ENCODE assay signal across 12 cellular contexts in genomic region chr2:222960126-222960525, GRCh38.
A peak's percentile ranks its signal among the peaks of the same experiment; 100 is the strongest.
DNase-seq lines count a peak whose midpoint lies in the region; ATAC-seq and TF ChIP-seq lines count a peak whose summit lies in the region.
"Had no signal": no experiment of that assay in that cellular context is flagged by ENCODE, and none has a peak within 500 bp of the region (broad histone marks: within the 10 kb centered on the region; RNA-seq: fewer than 3 reads in every experiment).

No MANE protein-coding gene starts in this region.

- peaks cover 25% of the 10 kb centered on the region for H3K4me1 ChIP-seq in Caco-2
- H3K4me1 ChIP-seq: spleen had no signal

- H3K9me3 Mint-ChIP-seq in Caco-2 (ENCODE audit: unreplicated experiment), result no peaks in the 10 kb centered on the region
- H3K9me3 Mint-ChIP-seq in dendritic cell treated with granulocyte-macrophage colony-stimulating factor and Interleukin-4, amounts not matched to agents 40 ng/mL and 50 ng/mL, for 4 days, result peaks cover 17% of the 10 kb centered on the region
- H3K9me3 Mint-ChIP-seq: CD8-positive, alpha-beta memory T cell had no signal

- ATAC-seq in HG03439 (IDR thresholded peaks at IDR 0.05; ENCODE audit: unreplicated experiment), result peak; percentile 82
- no peak for ATAC-seq in GM21423 (IDR thresholded peaks at IDR 0.05; ENCODE audit: unreplicated experiment)
- ATAC-seq in GM19324 (IDR thresholded peaks at IDR 0.05; ENCODE audit: low FRiP score, unreplicated experiment), result no peak

- no peaks in the 10 kb centered on the region for H3K36me3 Mint-ChIP-seq in Caco-2 (ENCODE audit: insufficient read depth, unreplicated experiment)
- H3K36me3 Mint-ChIP-seq in dendritic cell treated with granulocyte-macrophage colony-stimulating factor and Interleukin-4, amounts not matched to agents 40 ng/mL and 50 ng/mL, for 4 days (ENCODE audit: low read depth), result no peaks in the 10 kb centered on the region
- H3K36me3 Mint-ChIP-seq: CD8-positive, alpha-beta memory T cell had no signal

- peaks cover 20% of the 10 kb centered on the region for H3K4me1 Mint-ChIP-seq in Caco-2 (ENCODE audit: low read depth, unreplicated experiment)
- peaks cover 31% of the 10 kb centered on the region for H3K4me1 Mint-ChIP-seq in dendritic cell treated with granulocyte-macrophage colony-stimulating factor and Interleukin-4, amounts not matched to agents 40 ng/mL and 50 ng/mL, for 4 days (ENCODE audit: low read depth)
- H3K4me1 Mint-ChIP-seq: CD8-positive, alpha-beta memory T cell had no signal

- no peak overlapping the region for H3K4me3 Mint-ChIP-seq in Caco-2 (ENCODE audit: unreplicated experiment)
- H3K4me3 Mint-ChIP-seq in dendritic cell treated with granulocyte-macrophage colony-stimulating factor and Interleukin-4, amounts not matched to agents 40 ng/mL and 50 ng/mL, for 4 days, result no peak overlapping the region
- H3K4me3 Mint-ChIP-seq: CD8-positive, alpha-beta memory T cell had no signal

- TF ChIP-seq CTCF in Caco-2 (IDR thresholded peaks at IDR 0.05; ENCODE audit: insufficient read depth in 1 of 2, low read depth in 1 of 2, low read length in 1 of 2, severe bottlenecking in 1 of 2, unreplicated experiment in 1 of 2) (no peak), GM20000 (IDR thresholded peaks at IDR 0.05; ENCODE audit: extremely low read depth, missing control alignments) (no peak), GM13977 (IDR thresholded peaks at IDR 0.05; ENCODE audit: extremely low read depth, insufficient read depth, missing control alignments) (no peak)

- CTCF ChIA-PET in Caco-2 (lab: Charles Lee), result interaction anchor here (0.6 to 3.0 kb wide), 4 partner anchors 20 to 289 kb away, joined by 4 to 24 read pairs (median 6); partner anchors contain the start of gene MOGAT1

- H3K27me3 ChIP-seq in Caco-2 (replicated peaks; ENCODE audit: control insufficient read depth, insufficient read depth, low read length), result no peaks in the 10 kb centered on the region

- no peaks in the 10 kb centered on the region for H3K36me3 ChIP-seq in Caco-2 (ENCODE audit: control insufficient read depth, insufficient read depth, low read length)
- H3K36me3 ChIP-seq: spleen had no signal

- in situ Hi-C loops in GM13977 (cut with MboI; ENCODE audit: low pct_unique_long_range_greater_than_20kb, low sequenced_read_pairs, unreplicated experiment), result no loop called here

- peaks cover 3% of the 10 kb centered on the region; the same call in 1 of the 2 replicates for H3K9me3 ChIP-seq in Caco-2
- H3K9me3 ChIP-seq: spleen had no signal

- peak overlapping the region; percentile 49 for H3K27ac Mint-ChIP-seq in Caco-2 (ENCODE audit: unreplicated experiment)
- peak overlapping the region; percentile 23 for H3K27ac Mint-ChIP-seq in dendritic cell treated with granulocyte-macrophage colony-stimulating factor and Interleukin-4, amounts not matched to agents 40 ng/mL and 50 ng/mL, for 4 days

- H3K4me3 ChIP-seq in Caco-2 (ENCODE audit: low read depth, low read length), result no peak overlapping the region
- H3K4me3 ChIP-seq: spleen had no signal

- intact Hi-C loops in Caco-2 (cut with micrococcal nuclease; ENCODE audit: unreplicated experiment), result no loop called here
- intact Hi-C loops in dendritic cell treated with granulocyte-macrophage colony-stimulating factor and Interleukin-4, amounts not matched to agents 40 ng/mL and 50 ng/mL, for 4 days (cut with micrococcal nuclease), result no loop called here

- BruUV-seq in Caco-2 (replicated peaks; lab: Mats Ljungman, UMichigan), result no TSS peak

- H3K27me3 Mint-ChIP-seq in Caco-2 (ENCODE audit: insufficient read depth, unreplicated experiment), result no peaks in the 10 kb centered on the region
- H3K27me3 Mint-ChIP-seq in dendritic cell treated with granulocyte-macrophage colony-stimulating factor and Interleukin-4, amounts not matched to agents 40 ng/mL and 50 ng/mL, for 4 days, result no peaks in the 10 kb centered on the region

- DNase-seq in Caco-2, result no peak
- peak; percentile 16 for DNase-seq in GM20000 (ENCODE audit: low spot score)
- DNase-seq in DMS79 (lab: John Stamatoyannopoulos, UW), result no peak
- no peak for DNase-seq in GM13977 (ENCODE audit: low spot score)
- DNase-seq: activated effector memory CD4-positive, alpha-beta T cell treated with Interleukin-2 at 50 U/mL for 16 hours; CD8-positive, alpha-beta memory T cell; SHP77 treated with DMSO at 0.1 percent for 48 hours; spleen had no signal

- POLR2A ChIA-PET in Caco-2 (lab: Charles Lee), result no interaction called here
